Comparison of ENCODE assay signal across 8 cellular contexts in the genomic region with DNA sequence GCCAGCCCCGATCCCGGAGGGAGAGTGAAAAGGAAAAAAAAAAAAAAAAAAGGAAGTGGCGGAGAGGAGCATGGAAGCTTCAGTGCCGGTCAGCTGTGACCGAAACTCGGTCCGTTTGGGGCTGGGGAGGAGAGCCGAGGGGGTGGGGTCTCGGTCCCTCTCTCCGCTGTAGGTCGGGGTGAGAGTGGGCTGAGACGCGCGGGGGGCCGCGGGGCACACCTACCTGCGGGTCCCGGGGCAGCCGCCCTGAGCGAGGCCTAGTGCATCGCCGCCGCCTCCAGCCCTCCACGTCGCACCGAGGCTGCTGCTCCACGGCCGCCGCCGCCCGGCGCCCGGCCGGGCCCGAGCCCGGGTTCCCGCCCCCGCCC. TPM values are rescaled to one million over a fixed set of nuclear protein-coding genes. Genes with fewer than 3 reads are reported as not detected.
A peak's percentile ranks its signal among the peaks of the same experiment; 100 is the strongest.
DNase-seq lines count a peak whose midpoint lies in the region; ATAC-seq and TF ChIP-seq lines count a peak whose summit lies in the region.

No MANE protein-coding gene starts in this region.

- H3K27me3 ChIP-seq in adipocyte (replicated peaks; ENCODE audit: control insufficient read depth, insufficient read depth, low read length): no peaks in the 10 kb centered on the region

- H3K4me3 ChIP-seq in HFF-Myc (replicated peaks; ENCODE audit: low read depth, low read length): peak overlapping the region; percentile 51
- peak overlapping the region; percentile 98 for H3K4me3 ChIP-seq in adipocyte (ENCODE audit: low read length)

- H3K9ac ChIP-seq in adipocyte (ENCODE audit: low read length): peak overlapping the region; percentile 97

- ATAC-seq in activated CD4-positive, CD25-positive, alpha-beta regulatory T cell treated with anti-CD3 and anti-CD28 coated beads, Interleukin-2, amount 50 U/mL, for 24 hours: peak; percentile 57 to 58
- peak; percentile 67 for ATAC-seq in sciatic nerve

- H3K36me3 ChIP-seq in adipocyte (ENCODE audit: control insufficient read depth, insufficient read depth, low read length, severe bottlenecking): no peaks in the 10 kb centered on the region

- no peak for TF ChIP-seq CTCF in HFF-Myc (IDR thresholded peaks at IDR 0.05; ENCODE audit: low read depth, low read length, missing control alignments)

- DNase-seq in activated CD4-positive, CD25-positive, alpha-beta regulatory T cell treated with anti-CD3 and anti-CD28 coated beads, Interleukin-2, amount 50 U/mL, for 72 hours: no peak
- DNase-seq in HFF-Myc (ENCODE audit: extremely low read depth, low read depth) (no peak), NCI-H1092 treated with DMSO at 0.1 percent for 48 hours (lab: John Stamatoyannopoulos, UW) (peak; percentile 49), adipocyte (ENCODE audit: low read depth) (peak; percentile 70), hypothalamus (lab: John Stamatoyannopoulos, UW) (peak in 29 of 51 donors; percentile 22 to 84 (median 58)), sciatic nerve (ENCODE audit: low spot score) (peak; percentile 70), cerebellar nuclear complex (lab: John Stamatoyannopoulos, UW) (no peak)

- no peaks in the 10 kb centered on the region for H3K9me3 ChIP-seq in adipocyte (ENCODE audit: control insufficient read depth, low read length)

- H3K4me1 ChIP-seq in adipocyte (ENCODE audit: control insufficient read depth, insufficient read depth, low read length): peaks cover 30% of the 10 kb centered on the region

- intact Hi-C loops in sciatic nerve (cut with DNase I): no loop called here

RNA-seq across cellular contexts. Expression of gene VPS54, which starts 0.5 kb away (rescaled TPM):
- total RNA-seq in sciatic nerve: 27.9 TPM

Comparison
In these comparisons a context has a peak if more than half of its experiments do, and no peak if none do; other contexts are left out.
1. DNase-seq: peak in NCI-H1092 treated with DMSO at 0.1 percent for 48 hours (single experiment), adipocyte (single experiment), hypothalamus (29 of 51) and sciatic nerve (single experiment); none in activated CD4-positive, CD25-positive, alpha-beta regulatory T cell treated with anti-CD3 and anti-CD28 coated beads, Interleukin-2, amount 50 U/mL, for 72 hours (single experiment), HFF-Myc (single experiment) and cerebellar nuclear complex (0 of 2).